Comparison of ENCODE assay signal across 1 cellular context in the genomic region with DNA sequence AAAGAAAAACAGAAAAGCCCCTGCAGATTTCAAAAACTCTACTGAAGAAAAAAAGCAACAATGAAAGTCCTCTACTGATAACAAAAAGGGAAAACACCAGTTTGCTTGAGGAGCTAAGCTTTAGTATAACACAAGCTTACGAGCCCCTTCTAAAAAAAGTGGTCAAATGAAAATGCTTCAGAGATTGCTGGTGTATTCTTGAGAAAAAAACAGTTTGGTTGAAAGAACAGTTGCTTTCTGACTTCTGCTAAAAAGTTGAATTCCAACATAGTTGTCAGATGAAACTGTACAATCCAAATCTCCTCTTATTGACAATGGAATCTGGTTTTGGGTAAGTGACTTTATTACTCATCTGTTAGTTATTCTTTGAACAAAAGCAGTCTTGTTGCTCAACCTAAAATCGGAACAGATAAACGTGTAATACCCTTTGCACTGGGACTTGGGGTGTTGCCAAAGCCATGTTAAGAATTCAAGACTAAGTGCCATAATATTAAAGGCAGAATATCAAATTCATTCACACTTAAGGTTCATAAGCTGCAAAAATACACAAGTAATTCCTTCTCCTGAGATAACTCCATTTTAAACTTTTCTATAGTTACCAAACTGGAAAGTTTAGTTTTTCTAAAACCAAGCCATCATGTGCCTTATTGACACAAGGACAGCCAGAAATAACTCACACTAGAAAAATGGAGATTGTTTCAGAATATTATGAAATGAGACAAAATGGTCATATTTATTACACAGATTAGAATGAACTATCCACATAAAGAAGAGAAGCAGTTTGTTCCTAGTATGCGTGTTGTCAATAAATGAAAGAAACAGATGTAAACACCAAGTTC.
A peak's percentile ranks its signal among the peaks of the same experiment; 100 is the strongest.
TF ChIP-seq lines count a peak whose summit lies in the region.

No MANE protein-coding gene starts in this region.

TF ChIP-seq in SK-N-SH, 30 proteins besides CTCF, POLR2A, EP300 and RAD21 (continued from another document):
- TF ChIP-seq, protein P1, sequence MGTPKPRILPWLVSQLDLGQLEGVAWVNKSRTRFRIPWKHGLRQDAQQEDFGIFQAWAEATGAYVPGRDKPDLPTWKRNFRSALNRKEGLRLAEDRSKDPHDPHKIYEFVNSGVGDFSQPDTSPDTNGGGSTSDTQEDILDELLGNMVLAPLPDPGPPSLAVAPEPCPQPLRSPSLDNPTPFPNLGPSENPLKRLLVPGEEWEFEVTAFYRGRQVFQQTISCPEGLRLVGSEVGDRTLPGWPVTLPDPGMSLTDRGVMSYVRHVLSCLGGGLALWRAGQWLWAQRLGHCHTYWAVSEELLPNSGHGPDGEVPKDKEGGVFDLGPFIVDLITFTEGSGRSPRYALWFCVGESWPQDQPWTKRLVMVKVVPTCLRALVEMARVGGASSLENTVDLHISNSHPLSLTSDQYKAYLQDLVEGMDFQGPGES (IDR thresholded peaks at IDR 0.05; ENCODE audit: low read depth, low read length), result no peak
- TF ChIP-seq MEF2A (IDR thresholded peaks at IDR 0.05; ENCODE audit: borderline replicate concordance, low read depth), result peak; percentile 65
- no peak for TF ChIP-seq FOXJ3 (CRISPR knock-in tag; IDR thresholded peaks at IDR 0.05)
- TF ChIP-seq TCF12 (IDR thresholded peaks at IDR 0.05), result peak; percentile 93
- no peak for TF ChIP-seq TAF1 (IDR thresholded peaks at IDR 0.05; ENCODE audit: borderline replicate concordance, low read depth, low read length)
- no peak for TF ChIP-seq RFX5 (IDR thresholded peaks at IDR 0.05; ENCODE audit: low read length)
- no peak for TF ChIP-seq SMC3 (IDR thresholded peaks at IDR 0.05; ENCODE audit: low read depth, low read length)
- no peak for TF ChIP-seq NRF1 (IDR thresholded peaks at IDR 0.05; ENCODE audit: low read depth, low read length)
- no peak for TF ChIP-seq RCOR1 (IDR thresholded peaks at IDR 0.05; ENCODE audit: low read length)
- peak; percentile 82 for TF ChIP-seq FOXM1 (IDR thresholded peaks at IDR 0.05; ENCODE audit: low read depth)
- peak; percentile 92 for TF ChIP-seq TEAD4 (IDR thresholded peaks at IDR 0.05; ENCODE audit: borderline replicate concordance, insufficient read depth)
- peak; percentile 46; the same call in 1 of the 2 replicates for TF ChIP-seq YY1 (IDR thresholded peaks at IDR 0.05; ENCODE audit: low read depth)
- TF ChIP-seq, protein P2, sequence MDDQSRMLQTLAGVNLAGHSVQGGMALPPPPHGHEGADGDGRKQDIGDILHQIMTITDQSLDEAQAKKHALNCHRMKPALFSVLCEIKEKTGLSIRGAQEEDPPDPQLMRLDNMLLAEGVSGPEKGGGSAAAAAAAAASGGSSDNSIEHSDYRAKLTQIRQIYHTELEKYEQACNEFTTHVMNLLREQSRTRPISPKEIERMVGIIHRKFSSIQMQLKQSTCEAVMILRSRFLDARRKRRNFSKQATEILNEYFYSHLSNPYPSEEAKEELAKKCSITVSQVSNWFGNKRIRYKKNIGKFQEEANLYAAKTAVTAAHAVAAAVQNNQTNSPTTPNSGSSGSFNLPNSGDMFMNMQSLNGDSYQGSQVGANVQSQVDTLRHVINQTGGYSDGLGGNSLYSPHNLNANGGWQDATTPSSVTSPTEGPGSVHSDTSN (IDR thresholded peaks at IDR 0.05), result peak; percentile 66
- peak; percentile 96 for TF ChIP-seq JUND (IDR thresholded peaks at IDR 0.05)
- TF ChIP-seq, protein P3, sequence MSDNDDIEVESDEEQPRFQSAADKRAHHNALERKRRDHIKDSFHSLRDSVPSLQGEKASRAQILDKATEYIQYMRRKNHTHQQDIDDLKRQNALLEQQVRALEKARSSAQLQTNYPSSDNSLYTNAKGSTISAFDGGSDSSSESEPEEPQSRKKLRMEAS (IDR thresholded peaks at IDR 0.05; ENCODE audit: low read depth), result peak; percentile 49
- no peak for TF ChIP-seq SIN3A (IDR thresholded peaks at IDR 0.05; ENCODE audit: borderline replicate concordance, low read depth, low read length)
- TF ChIP-seq, protein P4, sequence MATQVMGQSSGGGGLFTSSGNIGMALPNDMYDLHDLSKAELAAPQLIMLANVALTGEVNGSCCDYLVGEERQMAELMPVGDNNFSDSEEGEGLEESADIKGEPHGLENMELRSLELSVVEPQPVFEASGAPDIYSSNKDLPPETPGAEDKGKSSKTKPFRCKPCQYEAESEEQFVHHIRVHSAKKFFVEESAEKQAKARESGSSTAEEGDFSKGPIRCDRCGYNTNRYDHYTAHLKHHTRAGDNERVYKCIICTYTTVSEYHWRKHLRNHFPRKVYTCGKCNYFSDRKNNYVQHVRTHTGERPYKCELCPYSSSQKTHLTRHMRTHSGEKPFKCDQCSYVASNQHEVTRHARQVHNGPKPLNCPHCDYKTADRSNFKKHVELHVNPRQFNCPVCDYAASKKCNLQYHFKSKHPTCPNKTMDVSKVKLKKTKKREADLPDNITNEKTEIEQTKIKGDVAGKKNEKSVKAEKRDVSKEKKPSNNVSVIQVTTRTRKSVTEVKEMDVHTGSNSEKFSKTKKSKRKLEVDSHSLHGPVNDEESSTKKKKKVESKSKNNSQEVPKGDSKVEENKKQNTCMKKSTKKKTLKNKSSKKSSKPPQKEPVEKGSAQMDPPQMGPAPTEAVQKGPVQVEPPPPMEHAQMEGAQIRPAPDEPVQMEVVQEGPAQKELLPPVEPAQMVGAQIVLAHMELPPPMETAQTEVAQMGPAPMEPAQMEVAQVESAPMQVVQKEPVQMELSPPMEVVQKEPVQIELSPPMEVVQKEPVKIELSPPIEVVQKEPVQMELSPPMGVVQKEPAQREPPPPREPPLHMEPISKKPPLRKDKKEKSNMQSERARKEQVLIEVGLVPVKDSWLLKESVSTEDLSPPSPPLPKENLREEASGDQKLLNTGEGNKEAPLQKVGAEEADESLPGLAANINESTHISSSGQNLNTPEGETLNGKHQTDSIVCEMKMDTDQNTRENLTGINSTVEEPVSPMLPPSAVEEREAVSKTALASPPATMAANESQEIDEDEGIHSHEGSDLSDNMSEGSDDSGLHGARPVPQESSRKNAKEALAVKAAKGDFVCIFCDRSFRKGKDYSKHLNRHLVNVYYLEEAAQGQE (IDR thresholded peaks at IDR 0.05; ENCODE audit: low read depth, low read length), result no peak
- TF ChIP-seq, protein P5, sequence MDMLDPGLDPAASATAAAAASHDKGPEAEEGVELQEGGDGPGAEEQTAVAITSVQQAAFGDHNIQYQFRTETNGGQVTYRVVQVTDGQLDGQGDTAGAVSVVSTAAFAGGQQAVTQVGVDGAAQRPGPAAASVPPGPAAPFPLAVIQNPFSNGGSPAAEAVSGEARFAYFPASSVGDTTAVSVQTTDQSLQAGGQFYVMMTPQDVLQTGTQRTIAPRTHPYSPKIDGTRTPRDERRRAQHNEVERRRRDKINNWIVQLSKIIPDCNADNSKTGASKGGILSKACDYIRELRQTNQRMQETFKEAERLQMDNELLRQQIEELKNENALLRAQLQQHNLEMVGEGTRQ (IDR thresholded peaks at IDR 0.05; ENCODE audit: borderline replicate concordance, low read depth, low read length), result no peak
- peak; percentile 91 for TF ChIP-seq NFIC (IDR thresholded peaks at IDR 0.05; ENCODE audit: borderline replicate concordance)
- peak; percentile 54; the same call in 1 of the 2 replicates for TF ChIP-seq POLR2AphosphoS5 (IDR thresholded peaks at IDR 0.05; ENCODE audit: low read depth, low read length)
- TF ChIP-seq, protein P6, sequence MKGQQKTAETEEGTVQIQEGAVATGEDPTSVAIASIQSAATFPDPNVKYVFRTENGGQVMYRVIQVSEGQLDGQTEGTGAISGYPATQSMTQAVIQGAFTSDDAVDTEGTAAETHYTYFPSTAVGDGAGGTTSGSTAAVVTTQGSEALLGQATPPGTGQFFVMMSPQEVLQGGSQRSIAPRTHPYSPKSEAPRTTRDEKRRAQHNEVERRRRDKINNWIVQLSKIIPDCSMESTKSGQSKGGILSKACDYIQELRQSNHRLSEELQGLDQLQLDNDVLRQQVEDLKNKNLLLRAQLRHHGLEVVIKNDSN (IDR thresholded peaks at IDR 0.05; ENCODE audit: borderline replicate concordance, low read depth), result no peak; the same call in 1 of the 2 replicates
- TF ChIP-seq CHD2 (IDR thresholded peaks at IDR 0.05; ENCODE audit: low read length, partially characterized antibody), result no peak
